35 cellular contexts compared by ENCODE assay signal in the genomic region with DNA sequence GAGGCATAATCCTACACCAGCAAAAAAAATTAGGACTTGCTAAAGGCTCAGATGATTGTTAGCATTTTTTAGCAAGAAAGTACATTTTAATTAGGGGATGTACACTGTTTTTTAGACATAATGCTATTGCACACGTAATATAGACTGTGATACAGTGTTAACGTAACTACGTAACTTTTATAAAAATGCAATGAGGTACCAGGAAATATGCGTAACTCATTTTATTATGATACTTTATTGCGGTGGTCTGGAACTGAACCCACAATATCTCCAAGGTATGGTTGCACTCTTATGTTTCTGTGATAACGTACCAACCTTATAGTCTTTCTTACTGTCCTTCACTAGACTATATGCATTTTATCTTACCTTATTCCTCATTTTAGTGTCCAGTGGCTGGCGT.
"Had no signal": no experiment of that assay in that cellular context is flagged by ENCODE, and none has a peak within 500 bp of the region (broad histone marks: within the 10 kb centered on the region; RNA-seq: fewer than 3 reads in every experiment).

No MANE protein-coding gene starts in this region.

- H3K4me3 ChIP-seq: MG63 had no signal

- DNase-seq: MG63, MM.1S, MV-4-11, NCI-H1048, NCI-H1092, NCI-H1092 treated with DMSO at 0.1 percent for 48 hours, NCI-H1105, NCI-H1105 treated with DMSO at 0.1 percent for 48 hours, NCI-H1417, NCI-H1417 treated with DMSO at 0.1 percent for 48 hours, NCI-H1436, NCI-H1436 treated with DMSO at 0.1 percent for 48 hours, NCI-H146, NCI-H1694, NCI-H1694 treated with DMSO at 0.1 percent for 48 hours, NCI-H187, NCI-H187 treated with DMSO at 0.1 percent for 48 hours, NCI-H1930, NCI-H2029, NCI-H2029 treated with DMSO at 0.1 percent for 48 hours, NCI-H2081, NCI-H2081 treated with DMSO at 0.1 percent for 48 hours, NCI-H2107, NCI-H2171, NCI-H2171 treated with DMSO at 0.1 percent for 48 hours, NCI-H2227 treated with DMSO at 0.1 percent for 48 hours, NCI-H226, NCI-H345, NCI-H446, NCI-H446 treated with DMSO at 0.1 percent for 48 hours, NCI-H510A, NCI-H510A treated with DMSO at 0.1 percent for 48 hours, NCI-H524, NCI-H524 treated with DMSO at 0.1 percent for 48 hours, NCI-H526 had no signal

- H3K27me3 ChIP-seq: MG63 had no signal
